ENCODE assay signal across 25 cellular contexts in genomic region chr4:108626056-108626455, GRCh38. TPM values are rescaled to one million over a fixed set of nuclear protein-coding genes. Genes with fewer than 3 reads are reported as not detected.
DNase-seq lines count a peak whose midpoint lies in the region; ATAC-seq, FAIRE-seq and TF ChIP-seq lines count a peak whose summit lies in the region.
"Had no signal": no experiment of that assay in that cellular context is flagged by ENCODE, and none has a peak within 500 bp of the region (broad histone marks: within the 10 kb centered on the region; RNA-seq: fewer than 3 reads in every experiment).

No MANE protein-coding gene starts in this region.

- H3K27me3 Mint-ChIP-seq in activated naive CD8-positive, alpha-beta T cell treated with anti-CD3 and anti-CD28 coated beads for 36 hours, result no peaks in the 10 kb centered on the region

- in situ Hi-C loops in HepG2 (cut with HindIII; ENCODE audit: extremely low pct_ligation_motif_present, low pct_unique_long_range_greater_than_20kb), result no loop called here

- peaks cover 51% of the 10 kb centered on the region for H3K4me1 Mint-ChIP-seq in activated naive CD8-positive, alpha-beta T cell treated with anti-CD3 and anti-CD28 coated beads for 36 hours
- peaks cover 23% of the 10 kb centered on the region for H3K4me1 Mint-ChIP-seq in stimulated activated effector memory CD8-positive, alpha-beta T cell treated with anti-CD3 and anti-CD28 coated beads, Interleukin-12 subunit alpha, Interleukin-12 subunit beta, amount 100 ng/mL, for 72 hours

- intact Hi-C loops in HepG2 (cut with micrococcal nuclease; ENCODE audit: unreplicated experiment), result no loop called here
- intact Hi-C loops in right lobe of liver (cut with DNase I), result no loop called here

- H3K9me3 ChIP-seq in HepG2 (ENCODE audit: low read length) (no peaks in the 10 kb centered on the region), right lobe of liver (no peaks in the 10 kb centered on the region)
- H3K9me3 ChIP-seq: Caco-2, SK-N-SH had no signal

- BruUV-seq in HepG2 (replicated peaks; lab: Mats Ljungman, UMichigan), result no TSS peak

- no peak for ATAC-seq in HepG2
- ATAC-seq in right lobe of liver, result no peak
- ATAC-seq in stimulated activated effector memory CD8-positive, alpha-beta T cell treated with anti-CD3 and anti-CD28 coated beads, Interleukin-12 subunit alpha, Interleukin-12 subunit beta, amount 100 ng/mL, for 72 hours, result no peak
- ATAC-seq in HG03521 (IDR thresholded peaks at IDR 0.05; ENCODE audit: unreplicated experiment), result no peak
- ATAC-seq in GM21786 (IDR thresholded peaks at IDR 0.05; ENCODE audit: unreplicated experiment), result no peak
- ATAC-seq: CD8-positive, alpha-beta T cell had no signal

- TF ChIP-seq POLR2A in HepG2 (IDR thresholded peaks at IDR 0.05; ENCODE audit: insufficient read depth in 1 of 2, low read depth in 2 of 2, low read length in 2 of 2) (peak; percentile 26 to 44; a peak in 2 of 4 replicates), right lobe of liver (IDR thresholded peaks at IDR 0.05) (no peak)

- 100% methylated on average over 1 of the region's 1 CpG for WGBS in HepG2 (ENCODE audit: low lambda C conversion rate)
- WGBS in right lobe of liver (ENCODE audit: insufficient coverage, low coverage, low lambda C conversion rate, missing lambda C conversion rate), result 100% methylated on average over 1 of the region's 1 CpG

- H3K36me3 Mint-ChIP-seq in activated naive CD8-positive, alpha-beta T cell treated with anti-CD3 and anti-CD28 coated beads for 36 hours, result peaks cover 77% of the 10 kb centered on the region
- H3K36me3 Mint-ChIP-seq in stimulated activated effector memory CD8-positive, alpha-beta T cell treated with anti-CD3 and anti-CD28 coated beads, Interleukin-12 subunit alpha, Interleukin-12 subunit beta, amount 100 ng/mL, for 72 hours, result peaks cover 100% of the 10 kb centered on the region

- H3K27me3 ChIP-seq in HepG2 (ENCODE audit: control insufficient read depth in 1 of 2, insufficient read depth in 2 of 2, low read length in 2 of 2), result no peaks in the 10 kb centered on the region; a peak in 1 of 5 replicates
- H3K27me3 ChIP-seq in right lobe of liver, result no peaks in the 10 kb centered on the region

- H3K9me3 Mint-ChIP-seq in activated naive CD8-positive, alpha-beta T cell treated with anti-CD3 and anti-CD28 coated beads for 36 hours, result no peaks in the 10 kb centered on the region
- H3K9me3 Mint-ChIP-seq in stimulated activated effector memory CD8-positive, alpha-beta T cell treated with anti-CD3 and anti-CD28 coated beads, Interleukin-12 subunit alpha, Interleukin-12 subunit beta, amount 100 ng/mL, for 72 hours, result no peaks in the 10 kb centered on the region
- H3K9me3 Mint-ChIP-seq: CD8-positive, alpha-beta T cell had no signal

- H3K4me1 ChIP-seq in HepG2 (ENCODE audit: insufficient read depth, low read length), result peaks cover 33% of the 10 kb centered on the region
- H3K4me1 ChIP-seq in right lobe of liver, result peaks cover 0 to 10% (median 2%) of the 10 kb centered on the region in 4 donors

- TF ChIP-seq CTCF in HepG2 (CRISPR knock-in tag; IDR thresholded peaks at IDR 0.05) (no peak), right lobe of liver (IDR thresholded peaks at IDR 0.05) (no peak), RWPE1 (conservative IDR thresholded peaks at IDR 0.05; ENCODE audit: low read depth) (no peak)

- H3K27ac ChIP-seq in HepG2 (ENCODE audit: extremely low read length, insufficient read depth, low read length), result no peak overlapping the region
- H3K27ac ChIP-seq in right lobe of liver, result no peak overlapping the region
- H3K27ac ChIP-seq in RWPE1, result 0 out of 2 replicates have a peak overlapping the region, but pooled peaks have one; percentile 20
- H3K27ac ChIP-seq: KMS-11 had no signal

- peak overlapping the region; percentile 65 for H3K27ac Mint-ChIP-seq in activated naive CD8-positive, alpha-beta T cell treated with anti-CD3 and anti-CD28 coated beads for 36 hours
- H3K27ac Mint-ChIP-seq in stimulated activated effector memory CD8-positive, alpha-beta T cell treated with anti-CD3 and anti-CD28 coated beads, Interleukin-12 subunit alpha, Interleukin-12 subunit beta, amount 100 ng/mL, for 72 hours, result peak overlapping the region; percentile 97
- H3K27ac Mint-ChIP-seq: HFFc6 had no signal

- DNase-seq in HepG2 (ENCODE audit: low spot score) (no peak), right lobe of liver (no peak), RWPE1 (ENCODE audit: low spot score) (no peak)
- DNase-seq in activated naive CD8-positive, alpha-beta T cell treated with anti-CD3 and anti-CD28 coated beads for 36 hours, result no peak
- DNase-seq in stimulated activated effector memory CD8-positive, alpha-beta T cell treated with anti-CD3 and anti-CD28 coated beads, Interleukin-12 subunit alpha, Interleukin-12 subunit beta, amount 100 ng/mL, for 72 hours (ENCODE audit: low spot score in 2 of 2), result no peak
- DNase-seq: C1 segment of cervical spinal cord; Caco-2; CD8-positive, alpha-beta T cell; H9; HFFc6; IMR-90; NCI-H1048; NCI-H1417; NCI-H1694; NCI-H2081; NCI-H2227 treated with DMSO at 0.1 percent for 48 hours; NCI-H69; RPMI8226; SHP77 treated with DMSO at 0.1 percent for 48 hours; SK-N-SH; SW 1271 had no signal

- H3K4me3 Mint-ChIP-seq in activated naive CD8-positive, alpha-beta T cell treated with anti-CD3 and anti-CD28 coated beads for 36 hours, result no peak overlapping the region
- H3K4me3 Mint-ChIP-seq in stimulated activated effector memory CD8-positive, alpha-beta T cell treated with anti-CD3 and anti-CD28 coated beads, Interleukin-12 subunit alpha, Interleukin-12 subunit beta, amount 100 ng/mL, for 72 hours, result no peak overlapping the region
- H3K4me3 Mint-ChIP-seq: CD8-positive, alpha-beta T cell; H9; HFFc6 had no signal

- no peak overlapping the region for H2AFZ ChIP-seq in HepG2 (ENCODE audit: low read length)

- TF ChIP-seq RAD21 in HepG2 (CRISPR knock-in tag; IDR thresholded peaks at IDR 0.05), result no peak

- FAIRE-seq in HepG2 (lab: Jason Lieb, UNC), result no peak
- FAIRE-seq: G401.6 had no signal

- H3K9ac ChIP-seq in HepG2 (ENCODE audit: insufficient read depth, low read depth, low read length), result no peak overlapping the region
- H3K9ac ChIP-seq: KMS-11, SK-N-SH had no signal

- POLR2A ChIA-PET in HepG2 (lab: Yijun Ruan, JAX), result interaction anchor here (0.6 to 2.1 kb wide), 3 partner anchors 10 to 33 kb away, joined by 3 to 9 read pairs (median 6); partner anchors contain the start of gene OSTC
- POLR2A ChIA-PET in RWPE1 (lab: Yijun Ruan, JAX; ENCODE audit: low non-redundant PET), result no interaction called here

- peaks cover 37% of the 10 kb centered on the region for H3K79me2 ChIP-seq in HepG2 (ENCODE audit: insufficient read depth, low read length)

- peaks cover 49% of the 10 kb centered on the region for H4K20me1 ChIP-seq in HepG2 (ENCODE audit: insufficient read depth, low read length)

- CTCF ChIA-PET in HepG2 (lab: Yijun Ruan, JAX; ENCODE audit: low intra/inter-chr PET ratio, low total read pairs) (no interaction called here), RWPE1 (lab: Yijun Ruan, JAX) (no interaction called here)

- no peak overlapping the region for H3K4me2 ChIP-seq in HepG2 (ENCODE audit: low read depth, low read length)
- H3K4me2 ChIP-seq: KMS-11, SK-N-SH had no signal

- H3K4me3 ChIP-seq in HepG2 (replicated peaks in 1 of 3; ENCODE audit: insufficient read depth in 1 of 3, low read depth in 2 of 3, low read length in 3 of 3) (no peak overlapping the region), right lobe of liver (no peak overlapping the region)

- TF ChIP-seq EP300 in HepG2 (IDR thresholded peaks at IDR 0.05; ENCODE audit: low read depth in 2 of 2, low read length in 2 of 2) (no peak), HepG2 (CRISPR knock-in tag; IDR thresholded peaks at IDR 0.05; ENCODE audit: borderline replicate concordance) (no peak)

- peaks cover 19 to 72% of the 10 kb centered on the region in 2 experiments for H3K36me3 ChIP-seq in HepG2 (replicated peaks in 1 of 2; ENCODE audit: control insufficient read depth in 1 of 2, insufficient read depth in 2 of 2, low read length in 2 of 2)
- H3K36me3 ChIP-seq in right lobe of liver, result peaks cover 5 to 92% (median 53%) of the 10 kb centered on the region in 4 donors

RNA-seq across cellular contexts. Expression of gene RPL34, which starts 5.7 kb away (rescaled TPM):
- 2,235 and 2,856 TPM in 2 replicates for total RNA-seq in HepG2 (2016; rRNA removed; fragmentation: Illumina TruSeq; extraction: Trizol)
- 2,630 and 3,095 TPM in 2 replicates for total RNA-seq in HepG2 (2016; cell fraction: cytosol; rRNA removed; fragmentation: Illumina TruSeq; extraction: Trizol; ENCODE audit: low read depth)
- 2,179 and 2,938 TPM in 2 replicates for total RNA-seq in HepG2 (2016; cell fraction: insoluble cytoplasmic fraction; rRNA removed; fragmentation: Illumina TruSeq; extraction: Trizol)
- total RNA-seq in HepG2 (2016; cell fraction: membrane; rRNA removed; fragmentation: Illumina TruSeq; extraction: Trizol), result 4,880 and 5,080 TPM in 2 replicates
- total RNA-seq in HepG2 (2016; cell fraction: nucleus; rRNA removed; fragmentation: Illumina TruSeq; extraction: Trizol), result 799 and 871 TPM in 2 replicates
- polyA plus RNA-seq in HepG2 (2011; rRNA removed), result 3,557 and 3,985 TPM in 2 replicates
- polyA plus RNA-seq in HepG2 (2011; cell fraction: cytosol; rRNA removed), result 2,841 and 4,585 TPM in 2 replicates
- 448 and 610 TPM in 2 replicates for polyA plus RNA-seq in HepG2 (2011; cell fraction: nucleus; rRNA removed)
- polyA plus RNA-seq in HepG2 (2012), result 3,204 and 4,054 TPM in 2 replicates
- polyA plus RNA-seq in HepG2 (2016; cell fraction: cytosol; fragmentation: Illumina TruSeq; extraction: Trizol; ENCODE audit: low read depth), result 3,081 and 3,281 TPM in 2 replicates
- polyA plus RNA-seq in HepG2 (2016; cell fraction: insoluble cytoplasmic fraction; fragmentation: Illumina TruSeq; extraction: Trizol; ENCODE audit: low read depth), result 2,133 and 2,342 TPM in 2 replicates
- 3,729 and 3,848 TPM in 2 replicates for polyA plus RNA-seq in HepG2 (2016; cell fraction: membrane; fragmentation: Illumina TruSeq; extraction: Trizol; ENCODE audit: low read depth)
- 1,116 and 1,136 TPM in 2 replicates for polyA plus RNA-seq in HepG2 (2016; cell fraction: nucleus; fragmentation: Illumina TruSeq; extraction: Trizol; ENCODE audit: insufficient read depth, low read depth)
- 277 and 300 TPM in 2 replicates for polyA minus RNA-seq in HepG2 (2011; rRNA and poly(A)+ RNA removed; ENCODE audit: low replicate concordance)
- polyA minus RNA-seq in HepG2 (2011; cell fraction: cytosol; rRNA and poly(A)+ RNA removed), result 147 and 160 TPM in 2 replicates
- polyA minus RNA-seq in HepG2 (2011; cell fraction: nucleus; rRNA and poly(A)+ RNA removed), result 177 and 232 TPM in 2 replicates
- 100 to 1,000 TPM; 357 to 441 (median 411) TPM for total RNA-seq in right lobe of liver
- 1,000 to 10,000 TPM; 1,572 to 1,710 TPM for total RNA-seq in activated naive CD8-positive, alpha-beta T cell treated with anti-CD3 and anti-CD28 coated beads for 36 hours

RNA-seq across cellular contexts. Expression of gene OSTC, which starts 24.3 kb away (rescaled TPM):
- 333 and 380 TPM in 2 replicates for total RNA-seq in HepG2 (2016; rRNA removed; fragmentation: Illumina TruSeq; extraction: Trizol)
- 121 and 143 TPM in 2 replicates for total RNA-seq in HepG2 (2016; cell fraction: cytosol; rRNA removed; fragmentation: Illumina TruSeq; extraction: Trizol; ENCODE audit: low read depth)
- 343 and 392 TPM in 2 replicates for total RNA-seq in HepG2 (2016; cell fraction: insoluble cytoplasmic fraction; rRNA removed; fragmentation: Illumina TruSeq; extraction: Trizol)
- total RNA-seq in HepG2 (2016; cell fraction: membrane; rRNA removed; fragmentation: Illumina TruSeq; extraction: Trizol), result 256 and 315 TPM in 2 replicates
- total RNA-seq in HepG2 (2016; cell fraction: nucleus; rRNA removed; fragmentation: Illumina TruSeq; extraction: Trizol), result 254 and 288 TPM in 2 replicates
- polyA plus RNA-seq in HepG2 (2011; rRNA removed), result 154 and 208 TPM in 2 replicates
- polyA plus RNA-seq in HepG2 (2011; cell fraction: cytosol; rRNA removed), result 163 and 212 TPM in 2 replicates
- 33.1 and 47.3 TPM in 2 replicates for polyA plus RNA-seq in HepG2 (2011; cell fraction: nucleus; rRNA removed)
- polyA plus RNA-seq in HepG2 (2012), result 199 and 259 TPM in 2 replicates
- 142 and 149 TPM in 2 replicates for polyA plus RNA-seq in HepG2 (2016; cell fraction: cytosol; fragmentation: Illumina TruSeq; extraction: Trizol; ENCODE audit: low read depth)
- polyA plus RNA-seq in HepG2 (2016; cell fraction: insoluble cytoplasmic fraction; fragmentation: Illumina TruSeq; extraction: Trizol; ENCODE audit: low read depth), result 315 and 338 TPM in 2 replicates
- 251 and 286 TPM in 2 replicates for polyA plus RNA-seq in HepG2 (2016; cell fraction: membrane; fragmentation: Illumina TruSeq; extraction: Trizol; ENCODE audit: low read depth)
- polyA plus RNA-seq in HepG2 (2016; cell fraction: nucleus; fragmentation: Illumina TruSeq; extraction: Trizol; ENCODE audit: insufficient read depth, low read depth), result 388 and 412 TPM in 2 replicates
- polyA minus RNA-seq in HepG2 (2011; rRNA and poly(A)+ RNA removed; ENCODE audit: low replicate concordance), result 41.7 and 105 TPM in 2 replicates
- polyA minus RNA-seq in HepG2 (2011; cell fraction: cytosol; rRNA and poly(A)+ RNA removed), result 63.8 and 74.6 TPM in 2 replicates
- polyA minus RNA-seq in HepG2 (2011; cell fraction: nucleus; rRNA and poly(A)+ RNA removed), result 65.8 and 71.9 TPM in 2 replicates
- 10 to 100 TPM; 66.8 to 86.4 (median 76.9) TPM for total RNA-seq in right lobe of liver
- total RNA-seq in activated naive CD8-positive, alpha-beta T cell treated with anti-CD3 and anti-CD28 coated beads for 36 hours, result 10 to 100 TPM; 86.9 to 89.4 TPM
